ENCODE assay signal across 12 cellular contexts in genomic region chr6:70124882-70125535, GRCh38.
DNase-seq lines count a peak whose midpoint lies in the region; ATAC-seq, FAIRE-seq and TF ChIP-seq lines count a peak whose summit lies in the region.
"Had no signal": no experiment of that assay in that cellular context is flagged by ENCODE, and none has a peak within 500 bp of the region (broad histone marks: within the 10 kb centered on the region; RNA-seq: fewer than 3 reads in every experiment).

No MANE protein-coding gene starts in this region.

- DNase-seq in GM18507 (ENCODE audit: extremely low spot score, insufficient read length, low read depth) (no peak), NCI-H2227 (lab: John Stamatoyannopoulos, UW; ENCODE audit: unreplicated experiment) (peak; percentile 41), endodermal cell (no peak), occipital lobe (lab: John Stamatoyannopoulos, UW) (peak; percentile 26), MV-4-11 (lab: John Stamatoyannopoulos, UW) (no peak), NCI-H2171 treated with DMSO at 0.1 percent for 48 hours (lab: John Stamatoyannopoulos, UW) (no peak), spleen (no peak)
- DNase-seq: effector memory CD8-positive, alpha-beta T cell; islet precursor cell; NCI-H748 treated with DMSO at 0.1 percent for 48 hours had no signal

- 80 to 89% methylated on average over 1 to 3 of the region's 3 CpGs for WGBS in endodermal cell (ENCODE audit: insufficient coverage in 1 of 2, insufficient read length in 1 of 2), 2 experiments
- WGBS in spleen, 5 donors: 60 to 74% (median 71%) methylated on average over 3 of the region's 3 CpGs

- FAIRE-seq in GM18507 (lab: Jason Lieb, UNC): peak; percentile 56
- FAIRE-seq: K562 had no signal

- H3K27ac Mint-ChIP-seq in endodermal cell: no peak overlapping the region
- H3K27ac Mint-ChIP-seq: effector memory CD8-positive, alpha-beta T cell had no signal

- H3K4me3 ChIP-seq in endodermal cell (ENCODE audit: low read length): no peak overlapping the region
- H3K4me3 ChIP-seq in spleen: no peak overlapping the region
- H3K4me3 ChIP-seq: K562 had no signal

- H3K9ac ChIP-seq in endodermal cell (ENCODE audit: extremely low read depth, low read length, poor library complexity, severe bottlenecking): no peak overlapping the region

- TF ChIP-seq CTCF in endodermal cell (conservative IDR thresholded peaks at IDR 0.05): no peak
- no peak for TF ChIP-seq CTCF in spleen (IDR thresholded peaks at IDR 0.05 in 8 of 11, conservative IDR thresholded peaks at IDR 0.05 in 3 of 11)

- no peak for TF ChIP-seq POLR2A in spleen (IDR thresholded peaks at IDR 0.05)

- H3K36me3 Mint-ChIP-seq in endodermal cell (ENCODE audit: low read depth): no peaks in the 10 kb centered on the region

- H3K4me1 Mint-ChIP-seq in endodermal cell: peaks cover 12% of the 10 kb centered on the region

- peak overlapping the region; percentile 35 for H3K27ac ChIP-seq in endodermal cell (ENCODE audit: low read depth, low read length)
- H3K27ac ChIP-seq in spleen: no peak overlapping the region

- H3K9me3 Mint-ChIP-seq in endodermal cell: no peaks in the 10 kb centered on the region
- H3K9me3 Mint-ChIP-seq: effector memory CD8-positive, alpha-beta T cell had no signal

- peaks cover 7% of the 10 kb centered on the region for H3K4me1 ChIP-seq in endodermal cell (ENCODE audit: control insufficient read depth, insufficient read depth, low read length)
- no peaks in the 10 kb centered on the region for H3K4me1 ChIP-seq in spleen

- H3K27me3 ChIP-seq in endodermal cell (ENCODE audit: control insufficient read depth, insufficient read depth, low read length, poor library complexity, severe bottlenecking) (no peaks in the 10 kb centered on the region), spleen (replicated peaks in 1 of 7) (no peaks in the 10 kb centered on the region)

- ATAC-seq in HG03457 (IDR thresholded peaks at IDR 0.05; ENCODE audit: unreplicated experiment): no peak
- ATAC-seq: effector memory CD8-positive, alpha-beta T cell; K562 had no signal

- H3K27me3 Mint-ChIP-seq in endodermal cell (ENCODE audit: insufficient read depth): no peaks in the 10 kb centered on the region
- H3K27me3 Mint-ChIP-seq: effector memory CD8-positive, alpha-beta T cell had no signal

- no peaks in the 10 kb centered on the region for H3K36me3 ChIP-seq in endodermal cell (ENCODE audit: control insufficient read depth, insufficient read depth, low read length)
- H3K36me3 ChIP-seq in spleen: peaks cover 0 to 7% (median 0%) of the 10 kb centered on the region in 6 donors

- intact Hi-C loops in spleen (cut with DNase I; ENCODE audit: low total_unique reads): no loop called here

- H3K4me3 Mint-ChIP-seq in endodermal cell: no peak overlapping the region
- H3K4me3 Mint-ChIP-seq: effector memory CD8-positive, alpha-beta T cell had no signal

- peaks cover 23% of the 10 kb centered on the region for H3K9me3 ChIP-seq in endodermal cell (ENCODE audit: control insufficient read depth, low read length)
- no peaks in the 10 kb centered on the region for H3K9me3 ChIP-seq in spleen

Comparison
In these comparisons a context has a peak if more than half of its experiments do, and no peak if none do; other contexts are left out.
1. DNase-seq: peak in NCI-H2227 (single experiment) and occipital lobe (single experiment); none in GM18507 (single experiment), endodermal cell (single experiment), MV-4-11 (single experiment), NCI-H2171 treated with DMSO at 0.1 percent for 48 hours (single experiment) and spleen (single experiment).